Comparison of ENCODE assay signal across 8 cellular contexts in the genomic region with DNA sequence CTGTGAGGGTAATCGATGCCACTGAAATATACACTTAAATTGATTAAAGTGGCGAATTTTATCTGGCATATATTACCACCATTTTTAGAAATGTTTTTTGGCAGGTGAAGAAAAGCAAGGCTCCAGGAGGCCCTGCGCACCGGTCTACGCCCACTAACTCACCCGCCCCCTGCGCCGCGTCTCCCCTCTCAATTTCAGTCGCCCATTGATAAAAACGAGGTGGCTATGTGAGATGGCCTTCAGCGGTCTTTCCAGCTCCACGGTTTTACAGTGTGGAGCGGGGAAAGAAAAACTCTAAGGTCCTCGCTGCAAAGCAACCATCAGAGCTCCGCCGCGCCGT. TPM values are rescaled to one million over a fixed set of nuclear protein-coding genes. Genes with fewer than 3 reads are reported as not detected.
A peak's percentile ranks its signal among the peaks of the same experiment; 100 is the strongest.
DNase-seq lines count a peak whose midpoint lies in the region; ATAC-seq and TF ChIP-seq lines count a peak whose summit lies in the region.

No MANE protein-coding gene starts in this region.

- no peak overlapping the region for H3K27ac Mint-ChIP-seq in activated CD8-positive, alpha-beta memory T cell treated with anti-CD3 and anti-CD28 coated beads, Interleukin-2, amount 10 ng/mL, durations not matched to agents 7 days and 5 days
- H3K27ac Mint-ChIP-seq in MCF 10A (ENCODE audit: low read depth, unreplicated experiment), result no peak overlapping the region

- no peaks in the 10 kb centered on the region for H3K79me1 ChIP-seq in mesendoderm (ENCODE audit: low read length)

- DNase-seq in activated CD8-positive, alpha-beta memory T cell treated with anti-CD3 and anti-CD28 coated beads, Interleukin-2, amount 10 ng/mL, durations not matched to agents 7 days and 5 days, result no peak
- DNase-seq in activated CD8-positive, alpha-beta memory T cell treated with anti-CD3 and anti-CD28 coated beads, Interleukin-2, amount 50 U/mL, for 48 hours, result no peak
- no peak for DNase-seq in MCF 10A (ENCODE audit: unreplicated experiment)
- no peak for DNase-seq in mesendoderm
- no peak for DNase-seq in kidney tubule cell (ENCODE audit: low spot score)
- no peak for DNase-seq in nucleus accumbens (lab: John Stamatoyannopoulos, UW)
- no peak for DNase-seq in RKO (ENCODE audit: low spot score)

- no CpG with 5 or more reads among the region's 19 CpGs for WGBS in mesendoderm (ENCODE audit: extremely low coverage, insufficient coverage, low lambda C conversion rate)

- peak overlapping the region; percentile 80 for H3K4me3 Mint-ChIP-seq in activated CD8-positive, alpha-beta memory T cell treated with anti-CD3 and anti-CD28 coated beads, Interleukin-2, amount 10 ng/mL, durations not matched to agents 7 days and 5 days
- H3K4me3 Mint-ChIP-seq in MCF 10A (ENCODE audit: unreplicated experiment), result peak overlapping the region; percentile 78

- peak overlapping the region; percentile 49 for H3K4me2 ChIP-seq in mesendoderm (ENCODE audit: low read length)

- peak; percentile 32 for ATAC-seq in activated CD8-positive, alpha-beta memory T cell treated with anti-CD3 and anti-CD28 coated beads, Interleukin-2, amount 10 ng/mL, durations not matched to agents 7 days and 5 days
- peak; percentile 16 for ATAC-seq in HG03457 (IDR thresholded peaks at IDR 0.05; ENCODE audit: unreplicated experiment)

- no peak overlapping the region for H3K23ac ChIP-seq in mesendoderm (ENCODE audit: low read length)

- peaks cover 4% of the 10 kb centered on the region for H3K36me3 Mint-ChIP-seq in activated CD8-positive, alpha-beta memory T cell treated with anti-CD3 and anti-CD28 coated beads, Interleukin-2, amount 10 ng/mL, durations not matched to agents 7 days and 5 days
- H3K36me3 Mint-ChIP-seq in MCF 10A (ENCODE audit: insufficient read depth, unreplicated experiment), result no peaks in the 10 kb centered on the region

- TSS peak; percentile 11 for BruUV-seq in MCF 10A (replicated peaks; lab: Mats Ljungman, UMichigan)

- H3K4me1 Mint-ChIP-seq in activated CD8-positive, alpha-beta memory T cell treated with anti-CD3 and anti-CD28 coated beads, Interleukin-2, amount 10 ng/mL, durations not matched to agents 7 days and 5 days, result peaks cover 25% of the 10 kb centered on the region
- H3K4me1 Mint-ChIP-seq in MCF 10A (ENCODE audit: insufficient read depth, unreplicated experiment), result peaks cover 10% of the 10 kb centered on the region

- no peaks in the 10 kb centered on the region for H3K27me3 ChIP-seq in mesendoderm (ENCODE audit: insufficient read depth, low read length, poor library complexity)

- peak overlapping the region; percentile 49 for H3K4me3 ChIP-seq in mesendoderm (ENCODE audit: low read length)

- H4K8ac ChIP-seq in mesendoderm (ENCODE audit: low read depth, low read length), result no peak overlapping the region

- H3K36me3 ChIP-seq in mesendoderm (ENCODE audit: control insufficient read depth, insufficient read depth, low read length), result no peaks in the 10 kb centered on the region

- H2BK15ac ChIP-seq in mesendoderm (replicated peaks; ENCODE audit: low read depth), result no peak overlapping the region

- CTCF ChIA-PET in activated CD8-positive, alpha-beta memory T cell treated with anti-CD3 and anti-CD28 coated beads, Interleukin-2, amount 10 ng/mL, durations not matched to agents 7 days and 5 days (lab: Charles Lee), result interaction anchor here (2.1 kb wide), 1 partner anchor 30 kb away, joined by 8 read pairs; no protein-coding TSS in a partner anchor
- CTCF ChIA-PET in MCF 10A (lab: Yijun Ruan, JAX), result no interaction called here

- H3K9me3 Mint-ChIP-seq in activated CD8-positive, alpha-beta memory T cell treated with anti-CD3 and anti-CD28 coated beads, Interleukin-2, amount 10 ng/mL, durations not matched to agents 7 days and 5 days (ENCODE audit: low read depth), result no peaks in the 10 kb centered on the region
- H3K9me3 Mint-ChIP-seq in MCF 10A (ENCODE audit: unreplicated experiment), result peaks cover 8% of the 10 kb centered on the region

- H2BK120ac ChIP-seq in mesendoderm (ENCODE audit: low read depth, low read length), result no peak overlapping the region

- no peak overlapping the region for H2AK5ac ChIP-seq in mesendoderm (ENCODE audit: low read length)

- no peaks in the 10 kb centered on the region for H3K79me2 ChIP-seq in mesendoderm (ENCODE audit: control insufficient read depth, insufficient read depth, low read length)

- peak overlapping the region; percentile 63 for H3K4ac ChIP-seq in mesendoderm (ENCODE audit: low read depth, low read length)

- H3K18ac ChIP-seq in mesendoderm (ENCODE audit: low read length), result peak overlapping the region; percentile 54

- H3K56ac ChIP-seq in mesendoderm (ENCODE audit: low read length), result peak overlapping the region; percentile 81

- no peak overlapping the region for H4K5ac ChIP-seq in mesendoderm (ENCODE audit: low read length)

- intact Hi-C loops in MCF 10A (cut with micrococcal nuclease), result no loop called here

- H3K4me1 ChIP-seq in mesendoderm (ENCODE audit: control insufficient read depth, low read depth, low read length), result peaks cover 3% of the 10 kb centered on the region

- TF ChIP-seq CTCF in MCF 10A (IDR thresholded peaks at IDR 0.05; ENCODE audit: unreplicated experiment), result no peak

- no peak overlapping the region for H2BK5ac ChIP-seq in mesendoderm (ENCODE audit: low read length)

- H3K9ac ChIP-seq in mesendoderm (ENCODE audit: low read length), result peak overlapping the region; percentile 57

- POLR2A ChIA-PET in MCF 10A (lab: Yijun Ruan, JAX), result interaction anchor here (0.5 to 1.5 kb wide), 8 partner anchors 9 to 491 kb away, joined by 3 to 5 read pairs (median 4); a partner anchor contains a TSS

- peaks cover 17% of the 10 kb centered on the region for H3K27me3 Mint-ChIP-seq in activated CD8-positive, alpha-beta memory T cell treated with anti-CD3 and anti-CD28 coated beads, Interleukin-2, amount 10 ng/mL, durations not matched to agents 7 days and 5 days
- H3K27me3 Mint-ChIP-seq in MCF 10A (ENCODE audit: insufficient read depth, unreplicated experiment), result no peaks in the 10 kb centered on the region

- no peak overlapping the region for H3K27ac ChIP-seq in mesendoderm (ENCODE audit: low read depth, low read length)

RNA-seq across cellular contexts. Expression of a gene that starts 0.6 kb away (rescaled TPM):
- total RNA-seq in activated CD8-positive, alpha-beta memory T cell treated with anti-CD3 and anti-CD28 coated beads, Interleukin-2, amount 10 ng/mL, durations not matched to agents 7 days and 5 days, result under 1 TPM; 0.82 TPM
- total RNA-seq in MCF 10A (2022), result 0.27 TPM in 1 of 2 replicates, not detected in the other
- 0.38 TPM for polyA plus RNA-seq in mesendoderm (2013, experiment 1 of 2)
- 0.43 TPM for polyA plus RNA-seq in mesendoderm (2013, experiment 2 of 2)

RNA-seq across cellular contexts. Expression of a gene that starts 48.4 kb away (rescaled TPM):
- 100 to 1,000 TPM in 1 of 2 experiments, 10 to 100 TPM in 1; 89.4 to 113 TPM for total RNA-seq in activated CD8-positive, alpha-beta memory T cell treated with anti-CD3 and anti-CD28 coated beads, Interleukin-2, amount 10 ng/mL, durations not matched to agents 7 days and 5 days
- 110 and 135 TPM in 2 replicates for total RNA-seq in MCF 10A (2022)
- 94.5 TPM for polyA plus RNA-seq in mesendoderm (2013, experiment 1 of 2)
- 96.1 TPM for polyA plus RNA-seq in mesendoderm (2013, experiment 2 of 2)
